Comparison of ENCODE assay signal across 22 cellular contexts in the genomic region with DNA sequence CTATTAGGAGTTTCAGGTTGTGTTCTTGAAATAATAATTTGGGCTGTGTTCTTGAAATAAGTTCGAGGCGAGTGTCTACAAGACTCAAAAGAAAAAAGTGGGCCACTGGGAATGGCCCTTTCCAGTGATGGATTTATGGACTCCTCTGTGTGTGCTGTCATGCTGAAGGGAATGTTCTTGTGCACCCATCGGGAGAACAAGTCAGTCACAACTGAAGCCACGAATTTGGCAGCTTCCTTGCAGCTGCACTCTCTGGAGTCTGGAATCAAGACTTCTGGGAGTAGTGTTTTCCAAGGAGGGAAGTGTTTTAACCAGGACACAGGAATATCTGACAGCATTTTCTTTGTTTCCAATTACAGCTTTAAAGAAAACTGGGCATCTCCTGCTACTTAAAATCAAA. TPM values are rescaled to one million over a fixed set of nuclear protein-coding genes. Genes with fewer than 3 reads are reported as not detected.
DNase-seq lines count a peak whose midpoint lies in the region; ATAC-seq, FAIRE-seq and TF ChIP-seq lines count a peak whose summit lies in the region.
"Had no signal": no experiment of that assay in that cellular context is flagged by ENCODE, and none has a peak within 500 bp of the region (broad histone marks: within the 10 kb centered on the region; RNA-seq: fewer than 3 reads in every experiment).

No MANE protein-coding gene starts in this region.

- H3K27me3 ChIP-seq in H1 (replicated peaks in 1 of 4; ENCODE audit: control insufficient read depth in 3 of 4, extremely low read depth in 1 of 4, insufficient read depth in 3 of 4, low read length in 3 of 4) (no peaks in the 10 kb centered on the region), layer of hippocampus (ENCODE audit: control insufficient read depth, insufficient read depth, low read length) (no peaks in the 10 kb centered on the region), tibial artery (no peaks in the 10 kb centered on the region)

- TF ChIP-seq POLR2A in H1 (IDR thresholded peaks at IDR 0.05; ENCODE audit: control extremely low read depth in 1 of 2, low read depth in 2 of 2, low read length in 2 of 2), result no peak

- no peak overlapping the region for H3K9ac ChIP-seq in H1 (replicated peaks in 1 of 4; ENCODE audit: extremely low read depth in 1 of 4, low read depth in 3 of 4, low read length in 3 of 4)

- intact Hi-C loops in tibial artery (cut with DNase I; ENCODE audit: low total_unique reads), result no loop called here

- no peak for ATAC-seq in GM18498 (IDR thresholded peaks at IDR 0.05; ENCODE audit: unreplicated experiment)
- ATAC-seq: activated naive CD4-positive, alpha-beta T cell treated with anti-CD3 and anti-CD28 coated beads, Interleukin-2, amount 50 U/mL, for 72 hours; GM12878; psoas muscle; stimulated activated naive CD8-positive, alpha-beta T cell treated with anti-CD3 and anti-CD28 coated beads, Interleukin-15, Interleukin-2, amounts not matched to agents 100 U/mL and 50 U/mL, for 24 hours had no signal

- no peaks in the 10 kb centered on the region for H3K79me1 ChIP-seq in H1 (ENCODE audit: low read depth, low read length)

- H4K8ac ChIP-seq in H1 (ENCODE audit: extremely low read depth, insufficient read depth, low read length), result no peak overlapping the region

- CTCF ChIA-PET in H1 (lab: Charles Lee; ENCODE audit: partially characterized antibody), result interaction anchor here (1.1 to 10.5 kb wide), 21 partner anchors 11 to 283 kb away, joined by 3 to 143 read pairs (median 5); no protein-coding TSS in a partner anchor

- H3K79me2 ChIP-seq in H1 (ENCODE audit: control insufficient read depth in 1 of 2, insufficient read depth in 2 of 2, low read length in 2 of 2), result no peaks in the 10 kb centered on the region

- no peak for FAIRE-seq in H1 (lab: Jason Lieb, UNC)
- FAIRE-seq: D721Med, GM12878 had no signal

- TF ChIP-seq EP300 in H1 (IDR thresholded peaks at IDR 0.05; ENCODE audit: borderline replicate concordance in 1 of 2, low read depth in 2 of 2, low read length in 2 of 2), result no peak

- H4K5ac ChIP-seq in H1 (ENCODE audit: insufficient read length, low read depth, low read length), result no peak overlapping the region

- H3K14ac ChIP-seq in H1 (ENCODE audit: insufficient read length), result no peak overlapping the region

- H3K4me2 ChIP-seq in H1 (ENCODE audit: insufficient read depth in 1 of 2, low read depth in 2 of 2, low read length in 2 of 2), result no peak overlapping the region

- H4K20me1 ChIP-seq in H1 (replicated peaks in 1 of 2; ENCODE audit: control insufficient read depth in 1 of 2, insufficient read depth in 2 of 2, low read length in 2 of 2), result no peaks in the 10 kb centered on the region

- no peaks in the 10 kb centered on the region for H3K9me3 ChIP-seq in H1 (ENCODE audit: insufficient read depth in 2 of 2, low read depth in 1 of 2, low read length in 1 of 2)
- no peaks in the 10 kb centered on the region for H3K9me3 ChIP-seq in tibial artery
- H3K9me3 ChIP-seq: psoas muscle had no signal

- H3K18ac ChIP-seq in H1 (ENCODE audit: extremely low read depth, low read length), result no peak overlapping the region

- TF ChIP-seq RAD21 in H1 (IDR thresholded peaks at IDR 0.05 in 1 of 2, conservative IDR thresholded peaks at IDR 0.05 in 1 of 2; ENCODE audit: low read depth in 2 of 2, low read length in 2 of 2), result no peak

- H2AK5ac ChIP-seq in H1 (ENCODE audit: low read depth, low read length), result no peak overlapping the region

- H2AFZ ChIP-seq in H1 (ENCODE audit: low read length), result peak overlapping the region; percentile 82; the same call in 1 of the 2 replicates

- no peak overlapping the region for H2BK15ac ChIP-seq in H1 (ENCODE audit: low read length)

- no peaks in the 10 kb centered on the region for H3K23me2 ChIP-seq in H1 (ENCODE audit: low read depth, low read length)

- H3K4me3 ChIP-seq in H1 (ENCODE audit: extremely low read depth in 1 of 4, insufficient read depth in 2 of 4, low read depth in 3 of 4, low read length in 4 of 4), result no peak overlapping the region
- H3K4me3 ChIP-seq in tibial artery, result peak overlapping the region; percentile 39 to 41
- H3K4me3 ChIP-seq: GM12878, lung, psoas muscle had no signal

- peak; percentile 28 for DNase-seq in NCI-H2107 treated with DMSO at 0.1 percent for 48 hours (lab: John Stamatoyannopoulos, UW; ENCODE audit: unreplicated experiment)
- DNase-seq in NCI-H2107 (lab: John Stamatoyannopoulos, UW), result no peak
- DNase-seq in H1 (ENCODE audit: low read depth in 1 of 2, low spot score in 2 of 2), result no peak
- no peak for DNase-seq in tibial artery
- DNase-seq in GDM1 (lab: John Stamatoyannopoulos, UW), result no peak
- DNase-seq in AML-193 (lab: John Stamatoyannopoulos, UW), result no peak
- DNase-seq: activated CD4-positive, CD25-positive, alpha-beta regulatory T cell; CD4-positive, alpha-beta T cell; NCI-H1105; NCI-H1930; NCI-H226; psoas muscle; SHP77 treated with DMSO at 0.1 percent for 48 hours; stimulated activated naive CD8-positive, alpha-beta T cell treated with anti-CD3 and anti-CD28 coated beads, Interleukin-15, Interleukin-2, amounts not matched to agents 100 U/mL and 50 U/mL, for 24 hours had no signal

- TF ChIP-seq CTCF in H1 (IDR thresholded peaks at IDR 0.05; ENCODE audit: control extremely low read depth in 1 of 3, insufficient read depth in 1 of 3, low read depth in 1 of 3, low read length in 3 of 3) (no peak), tibial artery (IDR thresholded peaks at IDR 0.05) (no peak)

- no peak overlapping the region for H2BK5ac ChIP-seq in H1 (ENCODE audit: low read depth, low read length)

- H3K27ac ChIP-seq in H1 (ENCODE audit: low read depth, low read length), result no peak overlapping the region
- H3K27ac ChIP-seq in layer of hippocampus (ENCODE audit: low read depth, low read length), result peak overlapping the region; percentile 30
- peak overlapping the region; percentile 43 to 58 for H3K27ac ChIP-seq in tibial artery
- H3K27ac ChIP-seq: 22Rv1, psoas muscle had no signal

- no peak overlapping the region for H2BK20ac ChIP-seq in H1 (ENCODE audit: low read length)

- H3K23ac ChIP-seq in H1 (ENCODE audit: insufficient read length), result no peak overlapping the region

- H3K36me3 ChIP-seq in H1 (ENCODE audit: control insufficient read depth in 2 of 4, insufficient read depth in 4 of 4, low read length in 3 of 4) (no peaks in the 10 kb centered on the region; a peak in 1 of 8 replicates), tibial artery (no peaks in the 10 kb centered on the region)

- 88% methylated on average over 4 of the region's 4 CpGs; no CpG with 5 or more reads in 1 of the 2 experiments for WGBS in H1 (ENCODE audit: extremely low coverage in 1 of 2, insufficient coverage in 1 of 2, insufficient read length in 1 of 2, insufficient replicate concordance in 2 of 2, low coverage in 1 of 2, low lambda C conversion rate in 2 of 2, missing lambda C conversion rate in 1 of 2), 2 experiments

- no peak overlapping the region for H4K91ac ChIP-seq in H1 (replicated peaks; ENCODE audit: insufficient read length, low read length)

- H3K4me1 ChIP-seq in H1 (replicated peaks in 1 of 4; ENCODE audit: control insufficient read depth in 3 of 4, insufficient read depth in 4 of 4, low read length in 3 of 4), result peaks cover 0 to 4% (median 0%) of the 10 kb centered on the region in 4 experiments; a peak in 1 of 7 replicates
- H3K4me1 ChIP-seq in tibial artery, result peaks cover 0 to 56% (median 11%) of the 10 kb centered on the region in 4 donors
- H3K4me1 ChIP-seq: psoas muscle had no signal

- no peak overlapping the region for H2BK12ac ChIP-seq in H1 (ENCODE audit: low read depth, low read length)

- no peak overlapping the region for H2BK120ac ChIP-seq in H1 (replicated peaks; ENCODE audit: low read depth, low read length)

- no peak overlapping the region for H3K56ac ChIP-seq in H1 (replicated peaks; ENCODE audit: insufficient read length, low read depth, low read length)

- H3K4ac ChIP-seq in H1 (replicated peaks; ENCODE audit: insufficient read length, low read depth, low read length), result no peak overlapping the region

- POLR2A ChIA-PET in H1 (lab: Charles Lee; ENCODE audit: partially characterized antibody), result no interaction called here

TF ChIP-seq in H1, 55 proteins besides CTCF, POLR2A, EP300 and RAD21:
- TF ChIP-seq, protein P1, sequence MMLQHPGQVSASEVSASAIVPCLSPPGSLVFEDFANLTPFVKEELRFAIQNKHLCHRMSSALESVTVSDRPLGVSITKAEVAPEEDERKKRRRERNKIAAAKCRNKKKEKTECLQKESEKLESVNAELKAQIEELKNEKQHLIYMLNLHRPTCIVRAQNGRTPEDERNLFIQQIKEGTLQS (IDR thresholded peaks at IDR 0.05; ENCODE audit: insufficient read depth, low read depth, low read length), result no peak
- TF ChIP-seq CTBP2 (IDR thresholded peaks at IDR 0.05; ENCODE audit: borderline replicate concordance, insufficient read depth, insufficient read length, low read length) (no peak), GTF2F1 (IDR thresholded peaks at IDR 0.05; ENCODE audit: borderline replicate concordance, low read depth, low read length) (no peak), RXRA (IDR thresholded peaks at IDR 0.05; ENCODE audit: insufficient read depth, low read depth, low read length) (no peak), MAFK (IDR thresholded peaks at IDR 0.05; ENCODE audit: low read depth, low read length) (no peak)

RNA-seq across cellular contexts. Expression of a gene that starts 0.6 kb away (rescaled TPM):
- not detected in 2 replicates for total RNA-seq in H1 (2021; fragmentation: NEBNext Ultra II Directional; extraction: Animal tissue kit (Norgen Biotek cat#: 25700))
- polyA plus RNA-seq in H1 (2011; rRNA removed), result 0.18 and 0.25 TPM in 2 replicates
- 0.12 TPM for polyA plus RNA-seq in H1 (2011; cell fraction: cytosol; rRNA removed)
- polyA plus RNA-seq in H1 (2011; cell fraction: nucleus; rRNA removed), result 0.51 TPM
- 0.04 to 0.39 TPM (median 0.06 TPM) in 3 of 4 replicates, not detected in the other for polyA plus RNA-seq in H1 (2012, experiment 1 of 2)
- not detected for polyA plus RNA-seq in H1 (2012, experiment 2 of 2)
- polyA plus RNA-seq in H1 (2013, experiment 1 of 2), result 0.08 TPM
- 0.07 TPM for polyA plus RNA-seq in H1 (2013, experiment 2 of 2)
- polyA minus RNA-seq in H1 (2011; rRNA and poly(A)+ RNA removed), result 0.32 TPM in 1 of 2 replicates, not detected in the other
- polyA minus RNA-seq in H1 (2011; cell fraction: cytosol; rRNA and poly(A)+ RNA removed), result not detected
- not detected for polyA minus RNA-seq in H1 (2011; cell fraction: nucleus; rRNA and poly(A)+ RNA removed)
- total RNA-seq: dermis microvascular lymphatic vessel endothelial cell had no signal

Comparison
In these comparisons a context has a peak if more than half of its experiments do, and no peak if none do; other contexts are left out.
1. H3K4me3 ChIP-seq: peak in tibial artery (2 of 2); none in H1 (0 of 4).